ENCODE assay signal across 8 cellular contexts in the genomic region with DNA sequence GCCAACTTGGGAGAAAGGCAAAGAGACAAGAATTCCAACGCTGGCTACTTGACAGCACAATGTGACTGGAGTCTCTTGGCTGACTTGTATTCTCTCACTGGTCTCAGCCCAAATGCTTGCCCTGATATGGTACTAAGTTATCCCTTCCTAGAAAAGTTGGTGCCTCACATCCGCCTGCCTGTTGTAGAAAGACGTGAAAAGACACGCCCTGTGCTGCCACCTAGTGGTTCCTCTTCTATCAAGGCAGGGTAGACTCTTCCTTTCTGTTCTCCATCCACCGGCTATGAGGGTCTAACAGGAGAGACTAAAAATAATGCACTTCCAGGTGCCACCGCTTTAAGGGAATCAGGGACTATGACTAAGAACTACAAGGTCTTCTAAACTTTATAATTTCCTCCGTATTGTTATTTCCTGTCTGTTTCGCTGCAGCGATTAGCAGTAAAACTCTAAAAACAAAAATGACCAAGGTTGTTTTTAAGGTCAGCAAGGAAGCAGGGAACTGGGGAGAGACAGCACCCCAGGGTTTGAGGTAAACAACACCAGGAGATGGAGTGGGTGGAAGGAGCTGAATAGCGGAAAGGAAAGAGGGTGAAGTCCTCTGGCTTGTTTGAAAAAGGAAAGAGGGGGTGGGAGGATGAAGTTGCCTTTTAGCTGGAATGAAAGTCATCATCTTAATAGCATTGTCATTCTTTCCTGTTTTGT.
DNase-seq lines count a peak whose midpoint lies in the region; ATAC-seq, FAIRE-seq and TF ChIP-seq lines count a peak whose summit lies in the region.

No MANE protein-coding gene starts in this region.

- TF ChIP-seq CTCF in WTC11 (IDR thresholded peaks at IDR 0.05) (peak; percentile 79), bronchial epithelial cell (IDR thresholded peaks at IDR 0.05; ENCODE audit: insufficient read depth, low read length, severe bottlenecking) (peak; percentile 81)

- ATAC-seq in HG03066 (IDR thresholded peaks at IDR 0.05; ENCODE audit: low read depth, unreplicated experiment), result peak; percentile 73
- ATAC-seq in WTC11, result peak; percentile 98
- no peak for ATAC-seq in HG03439 (IDR thresholded peaks at IDR 0.05; ENCODE audit: unreplicated experiment)

- FAIRE-seq in G401.6 (lab: Jason Lieb, UNC) (peak; percentile 89), bronchial epithelial cell (lab: Jason Lieb, UNC) (no peak)

- DNase-seq in NCI-H345 (lab: John Stamatoyannopoulos, UW) (peak; percentile 82), WTC11 (ENCODE audit: low spot score) (peak; percentile 91), bronchial epithelial cell (ENCODE audit: low read depth) (peak; percentile 74), islet precursor cell (peak; percentile 96)
- DNase-seq in stimulated activated CD4-positive, alpha-beta T cell treated with anti-CD3 and anti-CD28 coated beads, Interleukin-15, amount 100 ng/mL, for 24 hours, result peak; percentile 92

- no peak overlapping the region for H3K4me3 Mint-ChIP-seq in WTC11

- no peak overlapping the region for H3K4me3 ChIP-seq in bronchial epithelial cell (ENCODE audit: low read depth, low read length)

- POLR2A ChIA-PET in WTC11 (lab: Charles Lee), result interaction anchor here (1.4 kb wide), 1 partner anchor 109 kb away, joined by 3 read pairs; no protein-coding TSS in a partner anchor

- no peak overlapping the region for H3K27ac Mint-ChIP-seq in WTC11

- no peaks in the 10 kb centered on the region; the same call in 1 of the 2 replicates for H3K9me3 Mint-ChIP-seq in WTC11

- H3K27me3 ChIP-seq in bronchial epithelial cell (ENCODE audit: control insufficient read depth, insufficient read depth, low read length), result no peaks in the 10 kb centered on the region

- CTCF ChIA-PET in WTC11 (lab: Charles Lee), result interaction anchor here (0.6 to 5.7 kb wide), 14 partner anchors 11 to 130 kb away, joined by 3 to 53 read pairs (median 4); no protein-coding TSS in a partner anchor

- no peaks in the 10 kb centered on the region; the same call in 1 of the 2 replicates for H3K27me3 Mint-ChIP-seq in WTC11 (ENCODE audit: low read depth)

- no peaks in the 10 kb centered on the region for H3K36me3 Mint-ChIP-seq in WTC11

- H3K36me3 ChIP-seq in bronchial epithelial cell (ENCODE audit: control insufficient read depth, insufficient read depth, low read length), result no peaks in the 10 kb centered on the region

- H3K4me1 Mint-ChIP-seq in WTC11, result peaks cover 3% of the 10 kb centered on the region

TF ChIP-seq in WTC11, 78 proteins besides CTCF, POLR2A, EP300 and RAD21:
- TF ChIP-seq GABPB1 (CRISPR knock-in tag; IDR thresholded peaks at IDR 0.05) (0 out of 2 replicates have a peak, but pooled peaks have one; percentile 12), FOXP1 (CRISPR knock-in tag; IDR thresholded peaks at IDR 0.05; ENCODE audit: borderline replicate concordance) (no peak)
